1 cellular context compared by ENCODE assay signal in the genomic region with DNA sequence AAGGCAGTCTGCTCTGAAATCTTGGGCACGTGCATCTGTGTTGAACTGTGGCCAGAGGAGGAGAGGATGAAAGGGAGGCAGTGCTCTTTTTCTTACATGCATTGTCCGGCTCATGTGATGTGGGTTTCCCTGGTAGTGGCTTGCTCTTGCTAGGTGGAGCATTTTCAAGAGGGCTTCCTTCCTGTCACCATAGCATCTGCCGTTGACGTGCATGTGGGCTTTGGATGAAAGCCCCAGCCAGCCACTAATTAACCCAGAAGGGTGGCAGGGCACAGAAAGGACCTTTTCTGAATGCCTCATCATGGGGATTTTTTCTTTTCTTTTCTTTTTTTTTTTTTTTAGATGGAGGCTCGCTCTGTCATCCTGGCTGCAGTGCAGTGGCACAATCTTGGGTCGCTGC.
A peak's percentile ranks its signal among the peaks of the same experiment; 100 is the strongest.
TF ChIP-seq lines count a peak whose summit lies in the region.

No MANE protein-coding gene starts in this region.

TF ChIP-seq in GM12878, 131 proteins besides CTCF, POLR2A, EP300 and RAD21 (continued from another document):
- TF ChIP-seq, protein P1, sequence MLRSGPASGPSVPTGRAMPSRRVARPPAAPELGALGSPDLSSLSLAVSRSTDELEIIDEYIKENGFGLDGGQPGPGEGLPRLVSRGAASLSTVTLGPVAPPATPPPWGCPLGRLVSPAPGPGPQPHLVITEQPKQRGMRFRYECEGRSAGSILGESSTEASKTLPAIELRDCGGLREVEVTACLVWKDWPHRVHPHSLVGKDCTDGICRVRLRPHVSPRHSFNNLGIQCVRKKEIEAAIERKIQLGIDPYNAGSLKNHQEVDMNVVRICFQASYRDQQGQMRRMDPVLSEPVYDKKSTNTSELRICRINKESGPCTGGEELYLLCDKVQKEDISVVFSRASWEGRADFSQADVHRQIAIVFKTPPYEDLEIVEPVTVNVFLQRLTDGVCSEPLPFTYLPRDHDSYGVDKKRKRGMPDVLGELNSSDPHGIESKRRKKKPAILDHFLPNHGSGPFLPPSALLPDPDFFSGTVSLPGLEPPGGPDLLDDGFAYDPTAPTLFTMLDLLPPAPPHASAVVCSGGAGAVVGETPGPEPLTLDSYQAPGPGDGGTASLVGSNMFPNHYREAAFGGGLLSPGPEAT (IDR thresholded peaks at IDR 0.05; ENCODE audit: low read depth), result peak; percentile 78
- TF ChIP-seq BCL11A (IDR thresholded peaks at IDR 0.05; ENCODE audit: low read depth, low read length) (peak; percentile 94), SP1 (IDR thresholded peaks at IDR 0.05; ENCODE audit: low read depth, low read length) (no peak), ZNF384 (IDR thresholded peaks at IDR 0.05; ENCODE audit: borderline replicate concordance, low read depth, low read length) (0 out of 2 replicates have a peak, but pooled peaks have one; percentile 49), ATF7 (IDR thresholded peaks at IDR 0.05; ENCODE audit: low read depth) (peak; percentile 68; the same call in 1 of the 2 replicates), BMI1 (IDR thresholded peaks at IDR 0.05; ENCODE audit: borderline replicate concordance) (0 out of 2 replicates have a peak, but pooled peaks have one; percentile 42), MTA2 (IDR thresholded peaks at IDR 0.05; ENCODE audit: low read depth) (peak; percentile 96), FOXK2 (IDR thresholded peaks at IDR 0.05) (no peak), NBN (IDR thresholded peaks at IDR 0.05) (peak; percentile 84; the same call in 1 of the 2 replicates), IRF4 (IDR thresholded peaks at IDR 0.05; ENCODE audit: low read depth, low read length) (no peak), CREM (IDR thresholded peaks at IDR 0.05; ENCODE audit: low read depth) (0 out of 2 replicates have a peak, but pooled peaks have one; percentile 13), TCF3 (IDR thresholded peaks at IDR 0.05; ENCODE audit: borderline replicate concordance, insufficient read depth, low read depth, low read length) (no peak), ZNF24 (IDR thresholded peaks at IDR 0.05) (0 out of 2 replicates have a peak, but pooled peaks have one; percentile 22), TCF12 (IDR thresholded peaks at IDR 0.05; ENCODE audit: low read depth, low read length) (no peak), RAD51 (IDR thresholded peaks at IDR 0.05) (peak; percentile 66; the same call in 1 of the 2 replicates), MTA3 (IDR thresholded peaks at IDR 0.05; ENCODE audit: borderline replicate concordance, low read length) (no peak), PAX5 (IDR thresholded peaks at IDR 0.05; ENCODE audit: borderline replicate concordance, low read depth, low read length) (peak; percentile 59), HDGF (IDR thresholded peaks at IDR 0.05) (0 out of 2 replicates have a peak, but pooled peaks have one; percentile 17), BHLHE40 (IDR thresholded peaks at IDR 0.05; ENCODE audit: borderline replicate concordance in 1 of 2, low read depth in 2 of 2, low read length in 1 of 2) (peak; percentile 96 to 98), IKZF2 (IDR thresholded peaks at IDR 0.05) (peak; percentile 59 to 70; a peak in 2 of 4 replicates)
- TF ChIP-seq, protein P2, sequence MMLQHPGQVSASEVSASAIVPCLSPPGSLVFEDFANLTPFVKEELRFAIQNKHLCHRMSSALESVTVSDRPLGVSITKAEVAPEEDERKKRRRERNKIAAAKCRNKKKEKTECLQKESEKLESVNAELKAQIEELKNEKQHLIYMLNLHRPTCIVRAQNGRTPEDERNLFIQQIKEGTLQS (IDR thresholded peaks at IDR 0.05; ENCODE audit: borderline replicate concordance, extremely low read depth, low read depth, low read length), result no peak
- TF ChIP-seq, protein P3, sequence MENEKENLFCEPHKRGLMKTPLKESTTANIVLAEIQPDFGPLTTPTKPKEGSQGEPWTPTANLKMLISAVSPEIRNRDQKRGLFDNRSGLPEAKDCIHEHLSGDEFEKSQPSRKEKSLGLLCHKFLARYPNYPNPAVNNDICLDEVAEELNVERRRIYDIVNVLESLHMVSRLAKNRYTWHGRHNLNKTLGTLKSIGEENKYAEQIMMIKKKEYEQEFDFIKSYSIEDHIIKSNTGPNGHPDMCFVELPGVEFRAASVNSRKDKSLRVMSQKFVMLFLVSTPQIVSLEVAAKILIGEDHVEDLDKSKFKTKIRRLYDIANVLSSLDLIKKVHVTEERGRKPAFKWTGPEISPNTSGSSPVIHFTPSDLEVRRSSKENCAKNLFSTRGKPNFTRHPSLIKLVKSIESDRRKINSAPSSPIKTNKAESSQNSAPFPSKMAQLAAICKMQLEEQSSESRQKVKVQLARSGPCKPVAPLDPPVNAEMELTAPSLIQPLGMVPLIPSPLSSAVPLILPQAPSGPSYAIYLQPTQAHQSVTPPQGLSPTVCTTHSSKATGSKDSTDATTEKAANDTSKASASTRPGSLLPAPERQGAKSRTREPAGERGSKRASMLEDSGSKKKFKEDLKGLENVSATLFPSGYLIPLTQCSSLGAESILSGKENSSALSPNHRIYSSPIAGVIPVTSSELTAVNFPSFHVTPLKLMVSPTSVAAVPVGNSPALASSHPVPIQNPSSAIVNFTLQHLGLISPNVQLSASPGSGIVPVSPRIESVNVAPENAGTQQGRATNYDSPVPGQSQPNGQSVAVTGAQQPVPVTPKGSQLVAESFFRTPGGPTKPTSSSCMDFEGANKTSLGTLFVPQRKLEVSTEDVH (IDR thresholded peaks at IDR 0.05; ENCODE audit: low read depth, partially characterized antibody), result no peak
- TF ChIP-seq, protein P4, sequence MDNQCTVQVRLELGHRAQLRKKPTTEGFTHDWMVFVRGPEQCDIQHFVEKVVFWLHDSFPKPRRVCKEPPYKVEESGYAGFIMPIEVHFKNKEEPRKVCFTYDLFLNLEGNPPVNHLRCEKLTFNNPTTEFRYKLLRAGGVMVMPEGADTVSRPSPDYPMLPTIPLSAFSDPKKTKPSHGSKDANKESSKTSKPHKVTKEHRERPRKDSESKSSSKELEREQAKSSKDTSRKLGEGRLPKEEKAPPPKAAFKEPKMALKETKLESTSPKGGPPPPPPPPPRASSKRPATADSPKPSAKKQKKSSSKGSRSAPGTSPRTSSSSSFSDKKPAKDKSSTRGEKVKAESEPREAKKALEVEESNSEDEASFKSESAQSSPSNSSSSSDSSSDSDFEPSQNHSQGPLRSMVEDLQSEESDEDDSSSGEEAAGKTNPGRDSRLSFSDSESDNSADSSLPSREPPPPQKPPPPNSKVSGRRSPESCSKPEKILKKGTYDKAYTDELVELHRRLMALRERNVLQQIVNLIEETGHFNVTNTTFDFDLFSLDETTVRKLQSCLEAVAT (IDR thresholded peaks at IDR 0.05), result 0 out of 2 replicates have a peak, but pooled peaks have one; percentile 69
- TF ChIP-seq, protein P5, sequence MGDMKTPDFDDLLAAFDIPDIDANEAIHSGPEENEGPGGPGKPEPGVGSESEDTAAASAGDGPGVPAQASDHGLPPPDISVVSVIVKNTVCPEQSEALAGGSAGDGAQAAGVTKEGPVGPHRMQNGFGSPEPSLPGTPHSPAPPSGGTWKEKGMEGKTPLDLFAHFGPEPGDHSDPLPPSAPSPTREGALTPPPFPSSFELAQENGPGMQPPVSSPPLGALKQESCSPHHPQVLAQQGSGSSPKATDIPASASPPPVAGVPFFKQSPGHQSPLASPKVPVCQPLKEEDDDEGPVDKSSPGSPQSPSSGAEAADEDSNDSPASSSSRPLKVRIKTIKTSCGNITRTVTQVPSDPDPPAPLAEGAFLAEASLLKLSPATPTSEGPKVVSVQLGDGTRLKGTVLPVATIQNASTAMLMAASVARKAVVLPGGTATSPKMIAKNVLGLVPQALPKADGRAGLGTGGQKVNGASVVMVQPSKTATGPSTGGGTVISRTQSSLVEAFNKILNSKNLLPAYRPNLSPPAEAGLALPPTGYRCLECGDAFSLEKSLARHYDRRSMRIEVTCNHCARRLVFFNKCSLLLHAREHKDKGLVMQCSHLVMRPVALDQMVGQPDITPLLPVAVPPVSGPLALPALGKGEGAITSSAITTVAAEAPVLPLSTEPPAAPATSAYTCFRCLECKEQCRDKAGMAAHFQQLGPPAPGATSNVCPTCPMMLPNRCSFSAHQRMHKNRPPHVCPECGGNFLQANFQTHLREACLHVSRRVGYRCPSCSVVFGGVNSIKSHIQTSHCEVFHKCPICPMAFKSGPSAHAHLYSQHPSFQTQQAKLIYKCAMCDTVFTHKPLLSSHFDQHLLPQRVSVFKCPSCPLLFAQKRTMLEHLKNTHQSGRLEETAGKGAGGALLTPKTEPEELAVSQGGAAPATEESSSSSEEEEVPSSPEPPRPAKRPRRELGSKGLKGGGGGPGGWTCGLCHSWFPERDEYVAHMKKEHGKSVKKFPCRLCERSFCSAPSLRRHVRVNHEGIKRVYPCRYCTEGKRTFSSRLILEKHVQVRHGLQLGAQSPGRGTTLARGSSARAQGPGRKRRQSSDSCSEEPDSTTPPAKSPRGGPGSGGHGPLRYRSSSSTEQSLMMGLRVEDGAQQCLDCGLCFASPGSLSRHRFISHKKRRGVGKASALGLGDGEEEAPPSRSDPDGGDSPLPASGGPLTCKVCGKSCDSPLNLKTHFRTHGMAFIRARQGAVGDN (IDR thresholded peaks at IDR 0.05), result peak; percentile 48; the same call in 1 of the 2 replicates
- TF ChIP-seq, protein P6, sequence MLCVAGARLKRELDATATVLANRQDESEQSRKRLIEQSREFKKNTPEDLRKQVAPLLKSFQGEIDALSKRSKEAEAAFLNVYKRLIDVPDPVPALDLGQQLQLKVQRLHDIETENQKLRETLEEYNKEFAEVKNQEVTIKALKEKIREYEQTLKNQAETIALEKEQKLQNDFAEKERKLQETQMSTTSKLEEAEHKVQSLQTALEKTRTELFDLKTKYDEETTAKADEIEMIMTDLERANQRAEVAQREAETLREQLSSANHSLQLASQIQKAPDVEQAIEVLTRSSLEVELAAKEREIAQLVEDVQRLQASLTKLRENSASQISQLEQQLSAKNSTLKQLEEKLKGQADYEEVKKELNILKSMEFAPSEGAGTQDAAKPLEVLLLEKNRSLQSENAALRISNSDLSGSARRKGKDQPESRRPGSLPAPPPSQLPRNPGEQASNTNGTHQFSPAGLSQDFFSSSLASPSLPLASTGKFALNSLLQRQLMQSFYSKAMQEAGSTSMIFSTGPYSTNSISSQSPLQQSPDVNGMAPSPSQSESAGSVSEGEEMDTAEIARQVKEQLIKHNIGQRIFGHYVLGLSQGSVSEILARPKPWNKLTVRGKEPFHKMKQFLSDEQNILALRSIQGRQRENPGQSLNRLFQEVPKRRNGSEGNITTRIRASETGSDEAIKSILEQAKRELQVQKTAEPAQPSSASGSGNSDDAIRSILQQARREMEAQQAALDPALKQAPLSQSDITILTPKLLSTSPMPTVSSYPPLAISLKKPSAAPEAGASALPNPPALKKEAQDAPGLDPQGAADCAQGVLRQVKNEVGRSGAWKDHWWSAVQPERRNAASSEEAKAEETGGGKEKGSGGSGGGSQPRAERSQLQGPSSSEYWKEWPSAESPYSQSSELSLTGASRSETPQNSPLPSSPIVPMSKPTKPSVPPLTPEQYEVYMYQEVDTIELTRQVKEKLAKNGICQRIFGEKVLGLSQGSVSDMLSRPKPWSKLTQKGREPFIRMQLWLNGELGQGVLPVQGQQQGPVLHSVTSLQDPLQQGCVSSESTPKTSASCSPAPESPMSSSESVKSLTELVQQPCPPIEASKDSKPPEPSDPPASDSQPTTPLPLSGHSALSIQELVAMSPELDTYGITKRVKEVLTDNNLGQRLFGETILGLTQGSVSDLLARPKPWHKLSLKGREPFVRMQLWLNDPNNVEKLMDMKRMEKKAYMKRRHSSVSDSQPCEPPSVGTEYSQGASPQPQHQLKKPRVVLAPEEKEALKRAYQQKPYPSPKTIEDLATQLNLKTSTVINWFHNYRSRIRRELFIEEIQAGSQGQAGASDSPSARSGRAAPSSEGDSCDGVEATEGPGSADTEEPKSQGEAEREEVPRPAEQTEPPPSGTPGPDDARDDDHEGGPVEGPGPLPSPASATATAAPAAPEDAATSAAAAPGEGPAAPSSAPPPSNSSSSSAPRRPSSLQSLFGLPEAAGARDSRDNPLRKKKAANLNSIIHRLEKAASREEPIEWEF (IDR thresholded peaks at IDR 0.05; ENCODE audit: insufficient replicate concordance, low read depth, low read length), result no peak
